Comparison of ENCODE assay signal across 8 cellular contexts in the genomic region with DNA sequence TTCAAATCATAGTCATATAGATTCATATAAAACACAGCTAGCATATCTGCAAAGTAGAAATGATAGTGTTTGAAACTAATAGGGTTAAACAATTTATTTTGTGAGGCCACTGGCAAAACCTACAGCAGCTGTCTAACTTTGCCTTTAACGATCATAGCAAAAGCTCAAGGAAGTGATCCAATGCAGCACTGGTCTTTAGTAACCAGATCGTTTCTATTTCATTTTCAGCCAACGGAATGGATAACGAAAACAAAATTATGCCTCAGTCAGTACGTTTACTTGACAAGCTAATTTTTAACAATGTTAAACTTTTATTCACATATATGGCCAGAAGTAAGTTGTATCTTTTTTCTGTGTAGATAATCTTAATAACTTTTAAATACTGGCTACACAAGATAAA. TPM values are rescaled to one million over a fixed set of nuclear protein-coding genes. Genes with fewer than 3 reads are reported as not detected.
DNase-seq lines count a peak whose midpoint lies in the region; ATAC-seq, FAIRE-seq and TF ChIP-seq lines count a peak whose summit lies in the region.

No MANE protein-coding gene starts in this region.

- H3K27ac Mint-ChIP-seq in GM23338: no peak overlapping the region

- H4K20me1 ChIP-seq in smooth muscle cell (ENCODE audit: low read depth) (peaks cover 22% of the 10 kb centered on the region), GM23338 (replicated peaks; ENCODE audit: insufficient read depth) (no peaks in the 10 kb centered on the region)

- H3K9me2 ChIP-seq in GM23338 (ENCODE audit: insufficient read depth): no peaks in the 10 kb centered on the region

- H3K27ac ChIP-seq in left ventricle myocardium inferior (replicated peaks): peak overlapping the region; percentile 56
- H3K27ac ChIP-seq in right atrium auricular region: no peak overlapping the region
- H3K27ac ChIP-seq in smooth muscle cell (ENCODE audit: low read depth): peak overlapping the region; percentile 79
- H3K27ac ChIP-seq in GM23338 (ENCODE audit: low read depth): no peak overlapping the region
- H3K27ac ChIP-seq in body of pancreas: no peak overlapping the region

- H3K4me1 ChIP-seq in left ventricle myocardium inferior: peaks cover 55% of the 10 kb centered on the region
- H3K4me1 ChIP-seq in right atrium auricular region: peaks cover 0 to 27% of the 10 kb centered on the region in 2 donors
- H3K4me1 ChIP-seq in smooth muscle cell (ENCODE audit: low read depth): peaks cover 59% of the 10 kb centered on the region
- H3K4me1 ChIP-seq in GM23338 (ENCODE audit: insufficient read depth): peaks cover 8% of the 10 kb centered on the region; the same call in 1 of the 2 replicates
- peaks cover 19% of the 10 kb centered on the region for H3K4me1 ChIP-seq in body of pancreas

- H3K9me3 Mint-ChIP-seq in GM23338: no peaks in the 10 kb centered on the region

- TF ChIP-seq CTCF in left ventricle myocardium inferior (IDR thresholded peaks at IDR 0.05; ENCODE audit: borderline replicate concordance) (no peak), right atrium auricular region (IDR thresholded peaks at IDR 0.05) (no peak), smooth muscle cell (IDR thresholded peaks at IDR 0.05; ENCODE audit: borderline replicate concordance, insufficient read depth, poor library complexity, severe bottlenecking) (no peak), GM23338 (conservative IDR thresholded peaks at IDR 0.05; ENCODE audit: low read depth in 2 of 2) (no peak), body of pancreas (IDR thresholded peaks at IDR 0.05) (no peak)

- no peak for FAIRE-seq in urothelium cell line (lab: Jason Lieb, UNC)

- H3K9ac ChIP-seq in smooth muscle cell (ENCODE audit: low read depth): peak overlapping the region; percentile 31

- no peak overlapping the region for H3K4me3 Mint-ChIP-seq in GM23338

- peak overlapping the region; percentile 48 for H3K4me3 ChIP-seq in left ventricle myocardium inferior
- H3K4me3 ChIP-seq in right atrium auricular region: peak overlapping the region in 1 of 2 donors; percentile 12
- H3K4me3 ChIP-seq in smooth muscle cell: peak overlapping the region; percentile 45
- H3K4me3 ChIP-seq in GM23338: no peak overlapping the region
- H3K4me3 ChIP-seq in body of pancreas: no peak overlapping the region

- intact Hi-C loops in left ventricle myocardium inferior (cut with micrococcal nuclease): no loop called here
- intact Hi-C loops in body of pancreas (cut with DNase I): no loop called here

- no peaks in the 10 kb centered on the region for H3K27me3 ChIP-seq in left ventricle myocardium inferior (ENCODE audit: low read depth)
- H3K27me3 ChIP-seq in right atrium auricular region: no peaks in the 10 kb centered on the region
- H3K27me3 ChIP-seq in smooth muscle cell (ENCODE audit: low read depth): no peaks in the 10 kb centered on the region
- no peaks in the 10 kb centered on the region for H3K27me3 ChIP-seq in GM23338 (ENCODE audit: insufficient read depth)
- H3K27me3 ChIP-seq in body of pancreas: no peaks in the 10 kb centered on the region

- ATAC-seq in HG03342 (IDR thresholded peaks at IDR 0.05; ENCODE audit: unreplicated experiment): peak; percentile 92
- no peak for ATAC-seq in GM23338
- no peak for ATAC-seq in body of pancreas

- H2AFZ ChIP-seq in smooth muscle cell (ENCODE audit: low read depth): peak overlapping the region; percentile 80
- no peak overlapping the region for H2AFZ ChIP-seq in GM23338

- H3K9me3 ChIP-seq in left ventricle myocardium inferior (replicated peaks): no peaks in the 10 kb centered on the region
- H3K9me3 ChIP-seq in right atrium auricular region: no peaks in the 10 kb centered on the region
- no peaks in the 10 kb centered on the region for H3K9me3 ChIP-seq in smooth muscle cell (replicated peaks; ENCODE audit: low read depth)
- H3K9me3 ChIP-seq in body of pancreas: no peaks in the 10 kb centered on the region

- no peaks in the 10 kb centered on the region for H3K27me3 Mint-ChIP-seq in GM23338 (ENCODE audit: insufficient read depth, low read depth, poor library complexity)

- H3K4me1 Mint-ChIP-seq in GM23338: peaks cover 33% of the 10 kb centered on the region

- H3K79me2 ChIP-seq in smooth muscle cell (ENCODE audit: low read depth) (peaks cover 100% of the 10 kb centered on the region), GM23338 (replicated peaks; ENCODE audit: insufficient read depth) (no peaks in the 10 kb centered on the region)

- H3K36me3 Mint-ChIP-seq in GM23338 (ENCODE audit: low read depth): no peaks in the 10 kb centered on the region

- no peak for TF ChIP-seq POLR2A in body of pancreas (IDR thresholded peaks at IDR 0.05)

- DNase-seq in left ventricle myocardium inferior (no peak), right atrium auricular region (ENCODE audit: low spot score) (no peak), dedifferentiated amniotic fluid mesenchymal stem cell (ENCODE audit: extremely low spot score) (peak; percentile 52), smooth muscle cell (lab: John Stamatoyannopoulos, UW; ENCODE audit: unreplicated experiment) (no peak), GM23338 (ENCODE audit: low spot score) (no peak), urothelium cell line (ENCODE audit: low spot score) (no peak), body of pancreas (no peak)

- H3K36me3 ChIP-seq in left ventricle myocardium inferior (no peaks in the 10 kb centered on the region), right atrium auricular region (no peaks in the 10 kb centered on the region), smooth muscle cell (ENCODE audit: low read depth) (no peaks in the 10 kb centered on the region), GM23338 (ENCODE audit: insufficient read depth) (no peaks in the 10 kb centered on the region), body of pancreas (replicated peaks in 1 of 2; ENCODE audit: insufficient read depth in 1 of 2, low read depth in 2 of 2) (no peaks in the 10 kb centered on the region)

- peak overlapping the region; percentile 88 for H3K4me2 ChIP-seq in smooth muscle cell
- no peak overlapping the region for H3K4me2 ChIP-seq in GM23338

- 27% methylated on average over 5 of the region's 5 CpGs for WGBS in smooth muscle cell (ENCODE audit: low lambda C conversion rate)
- WGBS in body of pancreas, 2 donors: 24 to 33% methylated on average over 5 of the region's 5 CpGs

- H3F3A ChIP-seq in smooth muscle cell (ENCODE audit: low read depth): no peaks in the 10 kb centered on the region
- H3F3A ChIP-seq in GM23338 (replicated peaks; ENCODE audit: low read depth): no peaks in the 10 kb centered on the region

TF ChIP-seq in GM23338, 12 proteins besides CTCF, POLR2A, EP300 and RAD21 (continues in another document):
- TF ChIP-seq, protein P1, sequence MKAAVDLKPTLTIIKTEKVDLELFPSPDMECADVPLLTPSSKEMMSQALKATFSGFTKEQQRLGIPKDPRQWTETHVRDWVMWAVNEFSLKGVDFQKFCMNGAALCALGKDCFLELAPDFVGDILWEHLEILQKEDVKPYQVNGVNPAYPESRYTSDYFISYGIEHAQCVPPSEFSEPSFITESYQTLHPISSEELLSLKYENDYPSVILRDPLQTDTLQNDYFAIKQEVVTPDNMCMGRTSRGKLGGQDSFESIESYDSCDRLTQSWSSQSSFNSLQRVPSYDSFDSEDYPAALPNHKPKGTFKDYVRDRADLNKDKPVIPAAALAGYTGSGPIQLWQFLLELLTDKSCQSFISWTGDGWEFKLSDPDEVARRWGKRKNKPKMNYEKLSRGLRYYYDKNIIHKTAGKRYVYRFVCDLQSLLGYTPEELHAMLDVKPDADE (IDR thresholded peaks at IDR 0.05): no peak
- TF ChIP-seq EZH2 (IDR thresholded peaks at IDR 0.05; ENCODE audit: low read depth, unreplicated experiment) (no peak), EZH2phosphoT487 (IDR thresholded peaks at IDR 0.05; ENCODE audit: unreplicated experiment) (no peak), STAT1 (IDR thresholded peaks at IDR 0.05; ENCODE audit: unreplicated experiment) (no peak), JUNB (IDR thresholded peaks at IDR 0.05; ENCODE audit: unreplicated experiment) (no peak), ZNF114 (CRISPR knock-in tag; IDR thresholded peaks at IDR 0.05) (no peak)
- TF ChIP-seq, protein P2, sequence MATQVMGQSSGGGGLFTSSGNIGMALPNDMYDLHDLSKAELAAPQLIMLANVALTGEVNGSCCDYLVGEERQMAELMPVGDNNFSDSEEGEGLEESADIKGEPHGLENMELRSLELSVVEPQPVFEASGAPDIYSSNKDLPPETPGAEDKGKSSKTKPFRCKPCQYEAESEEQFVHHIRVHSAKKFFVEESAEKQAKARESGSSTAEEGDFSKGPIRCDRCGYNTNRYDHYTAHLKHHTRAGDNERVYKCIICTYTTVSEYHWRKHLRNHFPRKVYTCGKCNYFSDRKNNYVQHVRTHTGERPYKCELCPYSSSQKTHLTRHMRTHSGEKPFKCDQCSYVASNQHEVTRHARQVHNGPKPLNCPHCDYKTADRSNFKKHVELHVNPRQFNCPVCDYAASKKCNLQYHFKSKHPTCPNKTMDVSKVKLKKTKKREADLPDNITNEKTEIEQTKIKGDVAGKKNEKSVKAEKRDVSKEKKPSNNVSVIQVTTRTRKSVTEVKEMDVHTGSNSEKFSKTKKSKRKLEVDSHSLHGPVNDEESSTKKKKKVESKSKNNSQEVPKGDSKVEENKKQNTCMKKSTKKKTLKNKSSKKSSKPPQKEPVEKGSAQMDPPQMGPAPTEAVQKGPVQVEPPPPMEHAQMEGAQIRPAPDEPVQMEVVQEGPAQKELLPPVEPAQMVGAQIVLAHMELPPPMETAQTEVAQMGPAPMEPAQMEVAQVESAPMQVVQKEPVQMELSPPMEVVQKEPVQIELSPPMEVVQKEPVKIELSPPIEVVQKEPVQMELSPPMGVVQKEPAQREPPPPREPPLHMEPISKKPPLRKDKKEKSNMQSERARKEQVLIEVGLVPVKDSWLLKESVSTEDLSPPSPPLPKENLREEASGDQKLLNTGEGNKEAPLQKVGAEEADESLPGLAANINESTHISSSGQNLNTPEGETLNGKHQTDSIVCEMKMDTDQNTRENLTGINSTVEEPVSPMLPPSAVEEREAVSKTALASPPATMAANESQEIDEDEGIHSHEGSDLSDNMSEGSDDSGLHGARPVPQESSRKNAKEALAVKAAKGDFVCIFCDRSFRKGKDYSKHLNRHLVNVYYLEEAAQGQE (IDR thresholded peaks at IDR 0.05; ENCODE audit: unreplicated experiment): no peak

RNA-seq across cellular contexts. Expression of a gene that starts 17.7 kb away (rescaled TPM):
- 17.5 TPM for total RNA-seq in left ventricle myocardium inferior
- 1 to 10 TPM; 5.3 to 7.6 TPM for total RNA-seq in right atrium auricular region
- 29.9 and 32.8 TPM in 2 replicates for total RNA-seq in smooth muscle cell
- 16.3 and 21.9 TPM in 2 replicates for polyA plus RNA-seq in smooth muscle cell
- total RNA-seq in GM23338 (2014; rRNA removed; shearing (Covaris generic)): 9.5 and 14.8 TPM in 2 replicates
- 6.1 and 7.5 TPM in 2 replicates for polyA plus RNA-seq in GM23338 (2016; fragmentation: Nextera tagmentation; extraction: Ambion mirVana)
- total RNA-seq in body of pancreas: 1 to 10 TPM; 5.6 to 5.7 TPM

Comparison
In these comparisons a context has a peak if more than half of its experiments do, and no peak if none do; other contexts are left out.
1. H3K27ac ChIP-seq: peak in left ventricle myocardium inferior (single experiment) and smooth muscle cell (single experiment); none in right atrium auricular region (0 of 2), GM23338 (single experiment) and body of pancreas (0 of 4).
2. H3K4me3 ChIP-seq: peak in left ventricle myocardium inferior (single experiment) and smooth muscle cell (single experiment); none in GM23338 (single experiment) and body of pancreas (0 of 2).